15 cellular contexts compared by ENCODE assay signal in the genomic region with DNA sequence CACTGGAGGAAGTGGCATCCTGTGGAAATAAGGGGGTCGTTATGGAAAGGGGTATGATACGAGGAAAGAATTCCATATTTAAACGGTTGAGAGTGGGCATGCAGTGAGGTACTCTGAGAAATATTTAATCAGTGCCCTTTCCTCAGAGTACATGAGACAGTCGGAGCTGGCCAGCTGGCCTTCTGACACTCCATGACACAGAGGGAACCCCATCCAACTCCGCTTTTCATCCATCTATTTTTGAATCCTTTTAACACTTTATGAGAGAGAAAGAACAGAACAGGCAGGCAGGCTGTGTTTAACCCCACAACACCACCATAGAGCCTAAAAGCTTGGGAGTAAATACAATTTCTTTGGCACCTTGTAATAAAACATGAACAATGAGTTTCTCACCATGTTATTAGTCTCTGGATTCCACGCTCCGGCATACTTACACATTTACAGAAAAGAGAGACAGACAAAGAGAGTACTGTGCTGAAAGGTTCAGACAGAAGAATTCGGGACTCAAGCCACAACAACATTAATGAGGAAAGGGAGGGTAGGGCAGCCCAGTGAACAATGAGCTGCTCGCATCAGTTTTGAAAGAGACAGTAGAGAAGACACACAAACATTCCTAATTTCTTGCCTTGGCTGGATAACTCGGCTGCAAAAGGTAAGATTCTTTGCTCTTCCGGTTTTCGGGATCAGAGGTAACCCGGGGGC.
DNase-seq lines count a peak whose midpoint lies in the region; ATAC-seq and TF ChIP-seq lines count a peak whose summit lies in the region.
"Had no signal": no experiment of that assay in that cellular context is flagged by ENCODE, and none has a peak within 500 bp of the region (broad histone marks: within the 10 kb centered on the region; RNA-seq: fewer than 3 reads in every experiment).

No MANE protein-coding gene starts in this region.

- TF ChIP-seq POLR2A in esophagus squamous epithelium (IDR thresholded peaks at IDR 0.05): no peak

- peak overlapping the region; percentile 85 for H3K27ac Mint-ChIP-seq in WTC11
- H3K27ac Mint-ChIP-seq in activated CD4-positive, alpha-beta memory T cell treated with anti-CD3 and anti-CD28 coated beads, Interleukin-2, amount 10 ng/mL, durations not matched to agents 7 days and 5 days: no peak overlapping the region
- H3K27ac Mint-ChIP-seq: activated CD8-positive, alpha-beta memory T cell treated with anti-CD3 and anti-CD28 coated beads, Interleukin-2, amount 10 ng/mL, durations not matched to agents 7 days and 5 days; activated naive CD8-positive, alpha-beta T cell treated with anti-CD3 and anti-CD28 coated beads, Interleukin-2, amount 10 ng/mL, durations not matched to agents 7 days and 5 days; naive thymus-derived CD8-positive, alpha-beta T cell had no signal

- H3K9me3 Mint-ChIP-seq in WTC11: no peaks in the 10 kb centered on the region
- H3K9me3 Mint-ChIP-seq in activated CD4-positive, alpha-beta memory T cell treated with anti-CD3 and anti-CD28 coated beads, Interleukin-2, amount 10 ng/mL, durations not matched to agents 7 days and 5 days: no peaks in the 10 kb centered on the region
- H3K9me3 Mint-ChIP-seq: activated naive CD8-positive, alpha-beta T cell treated with anti-CD3 and anti-CD28 coated beads, Interleukin-2, amount 10 ng/mL, durations not matched to agents 7 days and 5 days; naive thymus-derived CD8-positive, alpha-beta T cell had no signal

- no peaks in the 10 kb centered on the region for H3K27me3 Mint-ChIP-seq in WTC11 (ENCODE audit: low read depth)
- H3K27me3 Mint-ChIP-seq in activated CD4-positive, alpha-beta memory T cell treated with anti-CD3 and anti-CD28 coated beads, Interleukin-2, amount 10 ng/mL, durations not matched to agents 7 days and 5 days: peaks cover 5% of the 10 kb centered on the region
- H3K27me3 Mint-ChIP-seq: activated naive CD8-positive, alpha-beta T cell treated with anti-CD3 and anti-CD28 coated beads, Interleukin-2, amount 10 ng/mL, durations not matched to agents 7 days and 5 days; naive thymus-derived CD8-positive, alpha-beta T cell had no signal

- POLR2A ChIA-PET in WTC11 (lab: Charles Lee): interaction anchor here (0.8 kb wide), 1 partner anchor 180 kb away, joined by 3 read pairs; no protein-coding TSS in a partner anchor
- POLR2A ChIA-PET in activated CD4-positive, alpha-beta memory T cell treated with anti-CD3 and anti-CD28 coated beads, Interleukin-2, amount 10 ng/mL, durations not matched to agents 7 days and 5 days (lab: Charles Lee): no interaction called here

- ATAC-seq in WTC11: no peak
- no peak for ATAC-seq in HG03108 (IDR thresholded peaks at IDR 0.05; ENCODE audit: unreplicated experiment)
- no peak for ATAC-seq in HG03378 (IDR thresholded peaks at IDR 0.05; ENCODE audit: unreplicated experiment)
- ATAC-seq: activated CD8-positive, alpha-beta memory T cell treated with anti-CD3 and anti-CD28 coated beads, Interleukin-2, amount 10 ng/mL, durations not matched to agents 7 days and 5 days; naive thymus-derived CD8-positive, alpha-beta T cell had no signal

- H3K9me3 ChIP-seq in esophagus squamous epithelium: no peaks in the 10 kb centered on the region
- H3K9me3 ChIP-seq in muscle layer of duodenum (ENCODE audit: control insufficient read depth in 1 of 2, low read length in 2 of 2): no peaks in the 10 kb centered on the region
- no peaks in the 10 kb centered on the region for H3K9me3 ChIP-seq in subcutaneous abdominal adipose tissue (ENCODE audit: control insufficient read depth in 5 of 5, low read length in 5 of 5)

- H3K27ac ChIP-seq in esophagus squamous epithelium (peak overlapping the region; percentile 43 to 90 (median 74)), muscle layer of duodenum (ENCODE audit: low read length) (peak overlapping the region; percentile 59), subcutaneous abdominal adipose tissue (ENCODE audit: low read depth, low read length) (peak overlapping the region; percentile 99)

- peak overlapping the region in 2 of 4 donors; percentile 6 to 27 for H3K4me3 ChIP-seq in esophagus squamous epithelium
- peak overlapping the region in 1 of 2 donors; percentile 21 for H3K4me3 ChIP-seq in muscle layer of duodenum (ENCODE audit: low read depth in 1 of 2, low read length in 2 of 2)
- H3K4me3 ChIP-seq in subcutaneous abdominal adipose tissue (ENCODE audit: low read depth in 1 of 5, low read length in 5 of 5): peak overlapping the region; percentile 66 to 99 (median 75)

- H3K4me1 ChIP-seq in esophagus squamous epithelium (peaks cover 0 to 76% (median 10%) of the 10 kb centered on the region in 3 donors), muscle layer of duodenum (ENCODE audit: control insufficient read depth in 1 of 2, insufficient read depth in 2 of 2, low read length in 2 of 2) (peaks cover 4 to 51% of the 10 kb centered on the region in 2 donors), subcutaneous abdominal adipose tissue (ENCODE audit: control insufficient read depth in 5 of 5, insufficient read depth in 5 of 5, low read length in 5 of 5) (peaks cover 12 to 74% (median 64%) of the 10 kb centered on the region in 5 donors)

- peaks cover 0 to 9% (median 0%) of the 10 kb centered on the region in 3 donors for H3K36me3 ChIP-seq in esophagus squamous epithelium
- peaks cover 0 to 5% of the 10 kb centered on the region in 2 donors for H3K36me3 ChIP-seq in muscle layer of duodenum (ENCODE audit: control insufficient read depth in 1 of 2, insufficient read depth in 2 of 2, low read length in 2 of 2)
- H3K36me3 ChIP-seq in subcutaneous abdominal adipose tissue (ENCODE audit: control insufficient read depth in 5 of 5, insufficient read depth in 5 of 5, low read length in 5 of 5): peaks cover 0 to 8% (median 6%) of the 10 kb centered on the region in 5 donors

- no peak for DNase-seq in WTC11 (ENCODE audit: low spot score)
- DNase-seq in esophagus squamous epithelium (lab: John Stamatoyannopoulos, UW): no peak
- DNase-seq in KG1 (lab: John Stamatoyannopoulos, UW): no peak
- DNase-seq in activated CD4-positive, alpha-beta memory T cell treated with anti-CD3 and anti-CD28 coated beads, Interleukin-2, amount 10 ng/mL, durations not matched to agents 7 days and 5 days: no peak
- DNase-seq: activated CD8-positive, alpha-beta memory T cell treated with anti-CD3 and anti-CD28 coated beads, Interleukin-2, amount 10 ng/mL, durations not matched to agents 7 days and 5 days; activated naive CD8-positive, alpha-beta T cell treated with anti-CD3 and anti-CD28 coated beads, Interleukin-2, amount 10 ng/mL, durations not matched to agents 7 days and 5 days; dermis blood vessel endothelial cell; DMS79 treated with DMSO at 0.1 percent for 48 hours; MV-4-11; naive thymus-derived CD8-positive, alpha-beta T cell; NCI-H2227 treated with DMSO at 0.1 percent for 48 hours had no signal

- H3K27me3 ChIP-seq in esophagus squamous epithelium (no peaks in the 10 kb centered on the region), muscle layer of duodenum (ENCODE audit: low read depth, low read length) (no peaks in the 10 kb centered on the region), subcutaneous abdominal adipose tissue (ENCODE audit: control insufficient read depth in 5 of 5, insufficient read depth in 4 of 5, low read length in 5 of 5) (no peaks in the 10 kb centered on the region)

- no peak overlapping the region for H3K4me3 Mint-ChIP-seq in WTC11
- H3K4me3 Mint-ChIP-seq in activated CD4-positive, alpha-beta memory T cell treated with anti-CD3 and anti-CD28 coated beads, Interleukin-2, amount 10 ng/mL, durations not matched to agents 7 days and 5 days: no peak overlapping the region
- H3K4me3 Mint-ChIP-seq: activated CD8-positive, alpha-beta memory T cell treated with anti-CD3 and anti-CD28 coated beads, Interleukin-2, amount 10 ng/mL, durations not matched to agents 7 days and 5 days; activated naive CD8-positive, alpha-beta T cell treated with anti-CD3 and anti-CD28 coated beads, Interleukin-2, amount 10 ng/mL, durations not matched to agents 7 days and 5 days; naive thymus-derived CD8-positive, alpha-beta T cell had no signal

- CTCF ChIA-PET in WTC11 (lab: Charles Lee): interaction anchor here (1.2 to 2.7 kb wide), 4 partner anchors 15 to 186 kb away, joined by 3 to 15 read pairs (median 6); no protein-coding TSS in a partner anchor
- CTCF ChIA-PET in activated CD4-positive, alpha-beta memory T cell treated with anti-CD3 and anti-CD28 coated beads, Interleukin-2, amount 10 ng/mL, durations not matched to agents 7 days and 5 days (lab: Charles Lee): interaction anchor here (1.2 kb wide), 1 partner anchor 15 kb away, joined by 7 read pairs; no protein-coding TSS in a partner anchor

- TF ChIP-seq CTCF in WTC11 (IDR thresholded peaks at IDR 0.05): no peak
- TF ChIP-seq CTCF in esophagus squamous epithelium (IDR thresholded peaks at IDR 0.05): no peak

- WGBS in esophagus squamous epithelium, 2 donors: 65 to 76% methylated on average over 12 to 13 of the region's 13 CpGs

- H3K9ac ChIP-seq in subcutaneous abdominal adipose tissue (ENCODE audit: low read length in 5 of 5): peak overlapping the region; percentile 89 to 100 (median 94)

- intact Hi-C loops in esophagus squamous epithelium (cut with DNase I): no loop called here

- H3K36me3 Mint-ChIP-seq in WTC11: no peaks in the 10 kb centered on the region
- no peaks in the 10 kb centered on the region for H3K36me3 Mint-ChIP-seq in activated CD4-positive, alpha-beta memory T cell treated with anti-CD3 and anti-CD28 coated beads, Interleukin-2, amount 10 ng/mL, durations not matched to agents 7 days and 5 days (ENCODE audit: low read depth)
- H3K36me3 Mint-ChIP-seq: activated CD8-positive, alpha-beta memory T cell treated with anti-CD3 and anti-CD28 coated beads, Interleukin-2, amount 10 ng/mL, durations not matched to agents 7 days and 5 days; activated naive CD8-positive, alpha-beta T cell treated with anti-CD3 and anti-CD28 coated beads, Interleukin-2, amount 10 ng/mL, durations not matched to agents 7 days and 5 days; naive thymus-derived CD8-positive, alpha-beta T cell had no signal

- H3K4me1 Mint-ChIP-seq in WTC11: peaks cover 42% of the 10 kb centered on the region
- H3K4me1 Mint-ChIP-seq in activated CD4-positive, alpha-beta memory T cell treated with anti-CD3 and anti-CD28 coated beads, Interleukin-2, amount 10 ng/mL, durations not matched to agents 7 days and 5 days: no peaks in the 10 kb centered on the region
- H3K4me1 Mint-ChIP-seq: activated CD8-positive, alpha-beta memory T cell treated with anti-CD3 and anti-CD28 coated beads, Interleukin-2, amount 10 ng/mL, durations not matched to agents 7 days and 5 days; activated naive CD8-positive, alpha-beta T cell treated with anti-CD3 and anti-CD28 coated beads, Interleukin-2, amount 10 ng/mL, durations not matched to agents 7 days and 5 days; naive thymus-derived CD8-positive, alpha-beta T cell had no signal

TF ChIP-seq in WTC11, 78 proteins besides CTCF, POLR2A, EP300 and RAD21 (continues in another document):
- TF ChIP-seq NR2C2 (CRISPR knock-in tag; IDR thresholded peaks at IDR 0.05): no peak
- TF ChIP-seq, protein P1, sequence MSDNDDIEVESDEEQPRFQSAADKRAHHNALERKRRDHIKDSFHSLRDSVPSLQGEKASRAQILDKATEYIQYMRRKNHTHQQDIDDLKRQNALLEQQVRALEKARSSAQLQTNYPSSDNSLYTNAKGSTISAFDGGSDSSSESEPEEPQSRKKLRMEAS (CRISPR knock-in tag; IDR thresholded peaks at IDR 0.05): no peak
